8 cellular contexts compared by ENCODE assay signal in the genomic region with DNA sequence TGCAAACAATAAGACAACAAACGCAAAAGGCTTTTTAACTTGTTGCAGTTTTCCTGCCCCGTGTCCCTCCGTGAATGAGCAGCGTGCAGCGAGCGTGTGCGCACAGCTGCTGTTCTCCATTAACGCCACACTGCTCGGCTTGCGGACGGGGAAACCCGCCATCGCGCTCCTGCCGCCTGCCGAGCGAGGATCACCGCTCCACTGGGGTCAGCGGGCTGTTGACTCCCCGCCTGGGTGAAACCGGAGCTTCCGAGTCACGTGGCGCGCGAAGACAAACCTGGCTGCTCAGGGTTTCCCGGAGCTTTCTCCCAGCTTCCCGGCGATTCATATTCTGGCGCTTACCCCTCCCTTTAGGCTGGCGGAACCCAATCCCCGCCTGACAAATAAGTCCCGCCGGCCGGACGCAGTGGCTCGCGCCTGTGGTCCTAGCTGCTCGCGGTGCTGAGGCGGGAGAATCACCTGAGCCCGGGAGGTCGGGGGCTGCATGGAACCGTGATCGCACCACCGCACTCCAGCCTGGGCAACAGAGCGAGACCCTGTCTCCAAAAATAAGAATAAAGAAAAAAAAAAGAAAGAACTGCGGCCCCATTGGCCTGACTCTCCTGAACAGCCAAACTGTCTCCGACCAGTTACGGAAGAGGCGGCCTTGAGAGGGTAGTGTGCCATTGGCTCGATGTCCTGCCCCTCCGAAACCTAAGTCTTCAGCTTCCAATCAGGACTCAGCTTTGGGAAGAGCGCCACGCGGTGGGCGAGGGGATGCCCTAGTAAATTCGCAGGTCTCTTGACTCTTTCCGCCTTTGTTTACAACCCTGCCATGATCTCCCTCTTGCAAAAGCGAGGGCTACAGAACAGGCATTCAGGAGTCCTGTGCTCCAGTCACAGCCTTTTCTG. TPM values are rescaled to one million over a fixed set of nuclear protein-coding genes. Genes with fewer than 3 reads are reported as not detected.
DNase-seq lines count a peak whose midpoint lies in the region; ATAC-seq, FAIRE-seq and TF ChIP-seq lines count a peak whose summit lies in the region.

A gene with protein sequence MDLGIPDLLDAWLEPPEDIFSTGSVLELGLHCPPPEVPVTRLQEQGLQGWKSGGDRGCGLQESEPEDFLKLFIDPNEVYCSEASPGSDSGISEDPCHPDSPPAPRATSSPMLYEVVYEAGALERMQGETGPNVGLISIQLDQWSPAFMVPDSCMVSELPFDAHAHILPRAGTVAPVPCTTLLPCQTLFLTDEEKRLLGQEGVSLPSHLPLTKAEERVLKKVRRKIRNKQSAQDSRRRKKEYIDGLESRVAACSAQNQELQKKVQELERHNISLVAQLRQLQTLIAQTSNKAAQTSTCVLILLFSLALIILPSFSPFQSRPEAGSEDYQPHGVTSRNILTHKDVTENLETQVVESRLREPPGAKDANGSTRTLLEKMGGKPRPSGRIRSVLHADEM (plus strand): TSS at position 794 of the 891 bp plus-strand sequence. CDS start 624 bp downstream, outside the sequence.

- peak within 1 kb of the TSS; percentile 77 for H3K4me2 ChIP-seq in SU-DHL-6 (ENCODE audit: low read depth, low read length, poor library complexity, severe bottlenecking)

- TF ChIP-seq CTCF in SU-DHL-6 (IDR thresholded peaks at IDR 0.05; ENCODE audit: insufficient read depth, low read length, poor library complexity, severe bottlenecking) (peak; percentile 13), heart left ventricle (IDR thresholded peaks at IDR 0.05) (peak; percentile 18 to 65 (median 44))

- H3K4me3 ChIP-seq in SU-DHL-6 (ENCODE audit: insufficient read depth, low read length, poor library complexity, severe bottlenecking) (peak within 1 kb of the TSS; percentile 64), heart left ventricle (peak within 1 kb of the TSS; percentile 42 to 84 (median 64)), urinary bladder (ENCODE audit: low read depth, low read length) (peak within 1 kb of the TSS; percentile 43)

- peaks cover 25% of the 10 kb centered on the region; the same call in 1 of the 2 replicates for H3K79me2 ChIP-seq in SU-DHL-6 (ENCODE audit: insufficient read depth, low read length)

- no peaks in the 10 kb centered on the region for H4K20me1 ChIP-seq in SU-DHL-6 (ENCODE audit: low read depth, low read length)

- peak within 1 kb of the TSS; percentile 64 for H2AFZ ChIP-seq in SU-DHL-6 (ENCODE audit: low read depth, low read length, severe bottlenecking)

- peak within 1 kb of the TSS; percentile 83 for H3K9ac ChIP-seq in SU-DHL-6 (ENCODE audit: low read length)

- H3K36me3 ChIP-seq in SU-DHL-6 (ENCODE audit: low read length) (no peaks in the 10 kb centered on the region), heart left ventricle (no peaks in the 10 kb centered on the region), urinary bladder (ENCODE audit: insufficient read depth) (no peaks in the 10 kb centered on the region)

- no peaks in the 10 kb centered on the region for H3K9me3 ChIP-seq in SU-DHL-6 (ENCODE audit: insufficient read depth, low read length)
- H3K9me3 ChIP-seq in heart left ventricle = no peaks in the 10 kb centered on the region

- H3K4me1 ChIP-seq in heart left ventricle (peaks cover 0 to 59% (median 34%) of the 10 kb centered on the region in 12 donors), urinary bladder (ENCODE audit: insufficient read depth) (no peaks in the 10 kb centered on the region)

- WGBS in adipose tissue, 3 donors = 0 to 1% (median 0%) methylated on average over 60 of the region's 60 CpGs
- WGBS in heart left ventricle, 4 donors = 0 to 1% (median 0%) methylated on average over 45 to 60 of the region's 60 CpGs
- WGBS in urinary bladder = under 1% methylated on average over 60 of the region's 60 CpGs

- H3F3A ChIP-seq in SU-DHL-6 (ENCODE audit: insufficient read depth) = peaks cover 25% of the 10 kb centered on the region

- H3K27ac ChIP-seq in SU-DHL-6 (ENCODE audit: low read depth, low read length) (peak within 1 kb of the TSS; percentile 91), adipose tissue (ENCODE audit: low read depth, low read length) (no peak within 1 kb of the TSS), heart left ventricle (peak within 1 kb of the TSS; percentile 87 to 99 (median 95)), urinary bladder (ENCODE audit: low read depth) (peak within 1 kb of the TSS; percentile 83)

- FAIRE-seq in GM12891 (lab: Jason Lieb, UNC) = peak; percentile 91

- ATAC-seq in HG02798 (IDR thresholded peaks at IDR 0.05; ENCODE audit: poor library complexity, unreplicated experiment) (peak; percentile 76), heart left ventricle (peak; percentile 85 to 89 (median 88))

- no peaks in the 10 kb centered on the region for H3K9me2 ChIP-seq in SU-DHL-6 (replicated peaks; ENCODE audit: insufficient read depth, low read length)

- H3K27me3 ChIP-seq in SU-DHL-6 (ENCODE audit: low read length) (no peaks in the 10 kb centered on the region), heart left ventricle (no peaks in the 10 kb centered on the region)

- intact Hi-C loops in heart left ventricle (cut with DNase I) = loop anchor here in 1 of 10 donors (1.0 to 5.0 kb wide), 3 partner anchors 10 to 290 kb away; a partner anchor contains a TSS

- peak; percentile 80 for DNase-seq in GM12891 (ENCODE audit: insufficient read length, low spot score)
- DNase-seq in NCI-H1417 (lab: John Stamatoyannopoulos, UW) = peak; percentile 96 to 100 (median 99)
- DNase-seq in heart left ventricle = peak; percentile 92 to 96 (median 94)
- DNase-seq in pons (ENCODE audit: low spot score) = peak; percentile 99

- TF ChIP-seq POLR2A in GM12891 (IDR thresholded peaks at IDR 0.05; ENCODE audit: low read depth, low read length) (peak; percentile 71; the same call in 1 of the 2 replicates), heart left ventricle (IDR thresholded peaks at IDR 0.05) (peak in 1 of 2 donors; percentile 86)

TF ChIP-seq in GM12891, 5 proteins besides CTCF, POLR2A, EP300 and RAD21:
- peak; percentile 84 for TF ChIP-seq POLR2AphosphoS5 (IDR thresholded peaks at IDR 0.05; ENCODE audit: low read depth, low read length)
- TF ChIP-seq SPI1 (IDR thresholded peaks at IDR 0.05; ENCODE audit: low read depth, low read length) = no peak
- TF ChIP-seq TAF1 (IDR thresholded peaks at IDR 0.05; ENCODE audit: low read depth, low read length) = peak; percentile 58
- TF ChIP-seq PAX5 (IDR thresholded peaks at IDR 0.05; ENCODE audit: insufficient read depth, low read length, severe bottlenecking) = peak; percentile 39
- TF ChIP-seq POU2F2 (IDR thresholded peaks at IDR 0.05; ENCODE audit: low read depth, low read length) = no peak

RNA-seq across cellular contexts. Expression of the gene that starts here (rescaled TPM):
- 10.8 TPM for polyA plus RNA-seq in GM12891 (2012; ENCODE audit: low read depth, missing spikeins)
- polyA plus RNA-seq in adipose tissue (10 to 100 TPM; 10.7 to 12.3 (median 12.1) TPM), heart left ventricle (1 to 10 TPM; 4.8 to 5.7 TPM), urinary bladder (12.2 TPM)
- total RNA-seq in heart left ventricle (1 to 10 TPM; 2.5 to 7.2 (median 4.5) TPM), urinary bladder (8.7 TPM)
